Comparison of ENCODE assay signal across 1 cellular context in genomic region chrX:24150051-24150790, GRCh38.
TF ChIP-seq lines count a peak whose summit lies in the region.

No MANE protein-coding gene starts in this region.

TF ChIP-seq in SK-N-SH, 30 proteins besides CTCF, POLR2A, EP300 and RAD21 (continued from another document):
- TF ChIP-seq ZBTB33 (IDR thresholded peaks at IDR 0.05; ENCODE audit: borderline replicate concordance, low read depth) = no peak
- TF ChIP-seq GABPA (IDR thresholded peaks at IDR 0.05; ENCODE audit: low read depth) = peak; percentile 36; the same call in 1 of the 2 replicates
- no peak for TF ChIP-seq REST (IDR thresholded peaks at IDR 0.05; ENCODE audit: low read depth, low read length)
- TF ChIP-seq IRF3 (IDR thresholded peaks at IDR 0.05; ENCODE audit: low read depth, low read length) = no peak
- no peak for TF ChIP-seq EZH2phosphoT487 (IDR thresholded peaks at IDR 0.05; ENCODE audit: borderline replicate concordance, low read depth)
- TF ChIP-seq SMC3 (IDR thresholded peaks at IDR 0.05; ENCODE audit: low read depth, low read length) = peak; percentile 32; the same call in 1 of the 2 replicates
- peak; percentile 72 for TF ChIP-seq RCOR1 (IDR thresholded peaks at IDR 0.05; ENCODE audit: low read length)
- TF ChIP-seq NRF1 (IDR thresholded peaks at IDR 0.05; ENCODE audit: low read depth, low read length) = peak; percentile 39
- no peak for TF ChIP-seq TCF12 (IDR thresholded peaks at IDR 0.05)
- peak; percentile 41; the same call in 1 of the 2 replicates for TF ChIP-seq POLR2AphosphoS5 (IDR thresholded peaks at IDR 0.05; ENCODE audit: low read depth, low read length)
- peak; percentile 93 for TF ChIP-seq TAF1 (IDR thresholded peaks at IDR 0.05; ENCODE audit: borderline replicate concordance, low read depth, low read length)
- peak; percentile 64 for TF ChIP-seq USF1 (IDR thresholded peaks at IDR 0.05; ENCODE audit: borderline replicate concordance, low read depth)
- TF ChIP-seq FOXM1 (IDR thresholded peaks at IDR 0.05; ENCODE audit: low read depth) = no peak
- TF ChIP-seq MEF2A (IDR thresholded peaks at IDR 0.05; ENCODE audit: borderline replicate concordance, low read depth) = no peak
